In genomic region chr1:7961199-7962010, GRCh38 we compare ENCODE assay signal across 8 cellular contexts. TPM values are rescaled to one million over a fixed set of nuclear protein-coding genes. Genes with fewer than 3 reads are reported as not detected.
DNase-seq lines count a peak whose midpoint lies in the region; ATAC-seq lines count a peak whose summit lies in the region.

Gene PARK7 (plus strand): TSS chr1:7961711. CDS start chr1:7962786, 1,075 bp downstream.

- peaks cover 19 to 34% (median 25%) of the 10 kb centered on the region in 3 donors for H3K4me1 Mint-ChIP-seq in IgD-negative memory B cell

- peak; percentile 95 for ATAC-seq in GM21529 (IDR thresholded peaks at IDR 0.05; ENCODE audit: unreplicated experiment)

- H3K9me3 ChIP-seq in mononuclear cell (ENCODE audit: low read depth, low read length) = no peaks in the 10 kb centered on the region

- no peaks in the 10 kb centered on the region for H3K9me3 Mint-ChIP-seq in IgD-negative memory B cell

- H3K36me3 Mint-ChIP-seq in IgD-negative memory B cell = peaks cover 5% of the 10 kb centered on the region

- H3K4me3 ChIP-seq in mononuclear cell (ENCODE audit: low read length) = peak within 1 kb of the TSS; percentile 91

- DNase-seq in DMS153 treated with DMSO at 0.1 percent for 48 hours (lab: John Stamatoyannopoulos, UW; ENCODE audit: unreplicated experiment) (peak; percentile 99), OCI-M1 (lab: John Stamatoyannopoulos, UW) (peak; percentile 99), activated T-cell treated with anti-CD3 and anti-CD28 coated beads for 24 hours (ENCODE audit: low read depth) (peak; percentile 100), epidermal melanocyte (ENCODE audit: insufficient read length, low spot score) (peak; percentile 97)
- peak; percentile 98 to 100 for DNase-seq in stimulated activated CD8-positive, alpha-beta memory T cell treated with anti-CD3 and anti-CD28 coated beads, Interleukin-4, amount 100 ng/mL, for 1 hour (ENCODE audit: low read depth in 2 of 2, low spot score in 1 of 2)

- peaks cover 39% of the 10 kb centered on the region for H3K4me1 ChIP-seq in mononuclear cell (ENCODE audit: insufficient read depth, low read length)

- H3K27me3 Mint-ChIP-seq in IgD-negative memory B cell = no peaks in the 10 kb centered on the region

- H3K27ac Mint-ChIP-seq in IgD-negative memory B cell = peak within 1 kb of the TSS; percentile 96 to 99 (median 98)

- no peaks in the 10 kb centered on the region for H3K27me3 ChIP-seq in mononuclear cell (ENCODE audit: insufficient read depth, low read length)

- H3K4me3 Mint-ChIP-seq in IgD-negative memory B cell = peak within 1 kb of the TSS; percentile 92 to 99 (median 98)

RNA-seq across cellular contexts. Expression of gene PARK7, which starts in this region (rescaled TPM):
- 304 TPM for polyA plus RNA-seq in IgD-negative memory B cell
- total RNA-seq in mononuclear cell = 72.3 TPM

Comparison
In these comparisons a context has a peak if more than half of its experiments do, and no peak if none do; other contexts are left out.
1. Peak in every context shown above with its lines: DNase-seq, ATAC-seq and H3K4me3 ChIP-seq.